ENCODE assay signal across 16 cellular contexts in genomic region chr21:46441961-46442498, GRCh38. TPM values are rescaled to one million over a fixed set of nuclear protein-coding genes. Genes with fewer than 3 reads are reported as not detected.
DNase-seq lines count a peak whose midpoint lies in the region; ATAC-seq, FAIRE-seq and TF ChIP-seq lines count a peak whose summit lies in the region.
"Had no signal": no experiment of that assay in that cellular context is flagged by ENCODE, and none has a peak within 500 bp of the region (broad histone marks: within the 10 kb centered on the region; RNA-seq: fewer than 3 reads in every experiment).

No MANE protein-coding gene starts in this region.

- intact Hi-C loops in HepG2 (cut with micrococcal nuclease; ENCODE audit: unreplicated experiment) (no loop called here), right lobe of liver (cut with DNase I) (no loop called here), dorsolateral prefrontal cortex (cut with DNase I) (no loop called here)

- H3K4me3 ChIP-seq in HepG2 (replicated peaks in 1 of 3; ENCODE audit: insufficient read depth in 1 of 3, low read depth in 2 of 3, low read length in 3 of 3) = no peak overlapping the region
- H3K4me3 ChIP-seq in right lobe of liver = no peak overlapping the region
- H3K4me3 ChIP-seq in dorsolateral prefrontal cortex = no peak overlapping the region
- H3K4me3 ChIP-seq in neuronal stem cell (ENCODE audit: low read length in 2 of 2) = no peak overlapping the region
- no peak overlapping the region for H3K4me3 ChIP-seq in mesenchymal stem cell (ENCODE audit: insufficient read depth in 1 of 2, low read depth in 1 of 2, low read length in 2 of 2)

- no TSS peak for BruUV-seq in HepG2 (replicated peaks; lab: Mats Ljungman, UMichigan)

- H3K4ac ChIP-seq in neuronal stem cell (ENCODE audit: low read length) (no peak overlapping the region), mesenchymal stem cell (ENCODE audit: low read depth in 1 of 2, low read length in 2 of 2) (no peak overlapping the region)

- TF ChIP-seq RAD21 in HepG2 (CRISPR knock-in tag; IDR thresholded peaks at IDR 0.05) = no peak

- H3K27ac ChIP-seq in HepG2 (ENCODE audit: extremely low read length, insufficient read depth, low read length) = no peak overlapping the region
- H3K27ac ChIP-seq in right lobe of liver = no peak overlapping the region
- H3K27ac ChIP-seq in dorsolateral prefrontal cortex = peak overlapping the region in 42 of 59 donors; percentile 24 to 91 (median 80)
- H3K27ac ChIP-seq in neuronal stem cell (replicated peaks; ENCODE audit: low read length) = no peak overlapping the region
- no peak overlapping the region for H3K27ac ChIP-seq in mesenchymal stem cell (ENCODE audit: low read length, poor library complexity, severe bottlenecking)

- no peak for TF ChIP-seq POLR2A in HepG2 (IDR thresholded peaks at IDR 0.05; ENCODE audit: insufficient read depth in 1 of 2, low read depth in 2 of 2, low read length in 2 of 2)
- no peak for TF ChIP-seq POLR2A in right lobe of liver (IDR thresholded peaks at IDR 0.05)

- H3K79me1 ChIP-seq in neuronal stem cell (ENCODE audit: low read depth, low read length) = no peaks in the 10 kb centered on the region
- peaks cover 31% of the 10 kb centered on the region for H3K79me1 ChIP-seq in mesenchymal stem cell (replicated peaks; ENCODE audit: low read length, poor library complexity, severe bottlenecking)

- H3K23ac ChIP-seq in neuronal stem cell (ENCODE audit: low read depth, low read length, poor library complexity) (peak overlapping the region; percentile 75), mesenchymal stem cell (ENCODE audit: low read length in 2 of 2) (no peak overlapping the region)

- no peaks in the 10 kb centered on the region for H3K27me3 ChIP-seq in HepG2 (ENCODE audit: control insufficient read depth in 1 of 2, insufficient read depth in 2 of 2, low read length in 2 of 2)
- H3K27me3 ChIP-seq in right lobe of liver = no peaks in the 10 kb centered on the region
- H3K27me3 ChIP-seq in dorsolateral prefrontal cortex = no peaks in the 10 kb centered on the region
- no peaks in the 10 kb centered on the region for H3K27me3 ChIP-seq in neuronal stem cell (ENCODE audit: control insufficient read depth in 3 of 3, insufficient read depth in 3 of 3, low read depth in 1 of 3, low read length in 3 of 3)
- H3K27me3 ChIP-seq in mesenchymal stem cell (ENCODE audit: control insufficient read depth in 1 of 2, insufficient read depth in 1 of 2, low read length in 2 of 2) = no peaks in the 10 kb centered on the region

- DNase-seq in HepG2 (ENCODE audit: low spot score) (no peak), right lobe of liver (no peak), dorsolateral prefrontal cortex (no peak), neuronal stem cell (ENCODE audit: low spot score) (no peak), mesenchymal stem cell (no peak)
- DNase-seq in stimulated activated CD4-positive, alpha-beta T cell treated with anti-CD3 and anti-CD28 coated beads, Interleukin-4, amount 100 ng/mL, for 24 hours = no peak
- no peak for DNase-seq in activated naive CD8-positive, alpha-beta T cell treated with anti-CD3 and anti-CD28 coated beads, Interleukin-2, amount 50 U/mL, for 24 hours
- DNase-seq: COR-L47, NCI-H1417 treated with DMSO at 0.1 percent for 48 hours, NCI-H187 treated with DMSO at 0.1 percent for 48 hours, NCI-H226, NCI-H524 treated with DMSO at 0.1 percent for 48 hours, PC-3, RPMI8226 had no signal

- WGBS in HepG2 (ENCODE audit: low lambda C conversion rate) = 96% methylated on average over 10 of the region's 23 CpGs
- 90% methylated on average over 4 of the region's 23 CpGs for WGBS in right lobe of liver (ENCODE audit: insufficient coverage, low coverage, low lambda C conversion rate, missing lambda C conversion rate)
- WGBS in neuronal stem cell (ENCODE audit: extremely low coverage in 2 of 2, insufficient read length in 2 of 2, insufficient replicate concordance in 1 of 2), 2 donors = no CpG with 5 or more reads among the region's 23 CpGs
- WGBS in mesenchymal stem cell = 98% methylated on average over 22 of the region's 23 CpGs

- H2BK120ac ChIP-seq in neuronal stem cell (ENCODE audit: low read depth, low read length) = no peak overlapping the region
- no peak overlapping the region for H2BK120ac ChIP-seq in mesenchymal stem cell (ENCODE audit: low read depth, low read length)

- H4K91ac ChIP-seq in neuronal stem cell (ENCODE audit: low read depth, low read length, poor library complexity) (no peak overlapping the region), mesenchymal stem cell (ENCODE audit: low read length) (no peak overlapping the region)

- H3K9me3 ChIP-seq in HepG2 (ENCODE audit: low read length) (no peaks in the 10 kb centered on the region), right lobe of liver (no peaks in the 10 kb centered on the region), neuronal stem cell (replicated peaks in 1 of 2; ENCODE audit: control insufficient read depth in 2 of 2, insufficient read depth in 1 of 2, low read depth in 1 of 2, low read length in 2 of 2) (peaks cover 2 to 5% of the 10 kb centered on the region in 2 donors), mesenchymal stem cell (ENCODE audit: control insufficient read depth, low read length) (no peaks in the 10 kb centered on the region)

- H3K79me2 ChIP-seq in HepG2 (ENCODE audit: insufficient read depth, low read length) = no peaks in the 10 kb centered on the region

- POLR2A ChIA-PET in HepG2 (lab: Yijun Ruan, JAX) = no interaction called here

- TF ChIP-seq CTCF in HepG2 (CRISPR knock-in tag; IDR thresholded peaks at IDR 0.05) = no peak
- no peak for TF ChIP-seq CTCF in right lobe of liver (IDR thresholded peaks at IDR 0.05)
- TF ChIP-seq CTCF in dorsolateral prefrontal cortex (IDR thresholded peaks at IDR 0.05 in 54 of 56, conservative IDR thresholded peaks at IDR 0.05 in 2 of 56; ENCODE audit: low read depth in 1 of 56, partially characterized antibody in 56 of 56) = no peak

- H3K18ac ChIP-seq in neuronal stem cell (ENCODE audit: low read length) (peak overlapping the region; percentile 4), mesenchymal stem cell (ENCODE audit: low read depth in 1 of 2, low read length in 2 of 2) (no peak overlapping the region)

- H2AK5ac ChIP-seq in neuronal stem cell (ENCODE audit: low read depth, low read length) (no peak overlapping the region), mesenchymal stem cell (ENCODE audit: low read length, severe bottlenecking) (no peak overlapping the region)

- no peak overlapping the region for H3K4me3 Mint-ChIP-seq in activated naive CD8-positive, alpha-beta T cell treated with anti-CD3 and anti-CD28 coated beads, Interleukin-2, amount 50 U/mL, for 24 hours
- H3K4me3 Mint-ChIP-seq: B cell had no signal

- no peak overlapping the region for H2BK15ac ChIP-seq in neuronal stem cell (ENCODE audit: low read length)
- no peak overlapping the region for H2BK15ac ChIP-seq in mesenchymal stem cell (ENCODE audit: low read depth, poor library complexity, severe bottlenecking)

- H3K27me3 Mint-ChIP-seq in activated naive CD8-positive, alpha-beta T cell treated with anti-CD3 and anti-CD28 coated beads, Interleukin-2, amount 50 U/mL, for 24 hours = no peaks in the 10 kb centered on the region
- H3K27me3 Mint-ChIP-seq: B cell had no signal

- peaks cover 39% of the 10 kb centered on the region for H3K36me3 Mint-ChIP-seq in activated naive CD8-positive, alpha-beta T cell treated with anti-CD3 and anti-CD28 coated beads, Interleukin-2, amount 50 U/mL, for 24 hours (ENCODE audit: low read depth)

- CTCF ChIA-PET in HepG2 (lab: Yijun Ruan, JAX; ENCODE audit: low intra/inter-chr PET ratio, low total read pairs) = no interaction called here

- H3K14ac ChIP-seq in neuronal stem cell (ENCODE audit: low read length) (no peak overlapping the region), mesenchymal stem cell (ENCODE audit: low read length in 2 of 2) (no peak overlapping the region)

- H3K36me3 ChIP-seq in HepG2 (replicated peaks in 1 of 2; ENCODE audit: control insufficient read depth in 1 of 2, insufficient read depth in 2 of 2, low read length in 2 of 2) = peaks cover 10 to 58% of the 10 kb centered on the region in 2 experiments
- peaks cover 0 to 46% (median 7%) of the 10 kb centered on the region in 4 donors for H3K36me3 ChIP-seq in right lobe of liver
- H3K36me3 ChIP-seq in neuronal stem cell (replicated peaks in 1 of 2; ENCODE audit: control insufficient read depth in 2 of 2, insufficient read depth in 2 of 2, low read length in 2 of 2) = peaks cover 42 to 98% of the 10 kb centered on the region in 2 donors
- H3K36me3 ChIP-seq in mesenchymal stem cell (ENCODE audit: control insufficient read depth in 1 of 2, insufficient read depth in 2 of 2, low read depth in 1 of 2, low read length in 2 of 2) = peaks cover 70 to 85% of the 10 kb centered on the region in 2 experiments

- H2AFZ ChIP-seq in HepG2 (ENCODE audit: low read length) (no peak overlapping the region), neuronal stem cell (ENCODE audit: low read length) (no peak overlapping the region), mesenchymal stem cell (ENCODE audit: low read depth, low read length) (no peak overlapping the region)

- no peak for TF ChIP-seq EP300 in HepG2 (IDR thresholded peaks at IDR 0.05; ENCODE audit: low read depth in 2 of 2, low read length in 2 of 2)
- no peak for TF ChIP-seq EP300 in HepG2 (CRISPR knock-in tag; IDR thresholded peaks at IDR 0.05; ENCODE audit: borderline replicate concordance)

- ATAC-seq in HepG2 (no peak), right lobe of liver (no peak)
- ATAC-seq in activated naive CD8-positive, alpha-beta T cell treated with anti-CD3 and anti-CD28 coated beads, Interleukin-2, amount 50 U/mL, for 24 hours = no peak
- ATAC-seq: PC-3 had no signal

- no peak for FAIRE-seq in HepG2 (lab: Jason Lieb, UNC)
- FAIRE-seq: G401.6 had no signal

- no peak overlapping the region for H2BK12ac ChIP-seq in neuronal stem cell (ENCODE audit: low read length)
- no peak overlapping the region for H2BK12ac ChIP-seq in mesenchymal stem cell (ENCODE audit: low read length in 2 of 2)

- H4K8ac ChIP-seq in neuronal stem cell (ENCODE audit: low read depth, low read length) = no peak overlapping the region
- H4K8ac ChIP-seq in mesenchymal stem cell (ENCODE audit: low read length) = no peak overlapping the region

- H3K27ac Mint-ChIP-seq in activated naive CD8-positive, alpha-beta T cell treated with anti-CD3 and anti-CD28 coated beads, Interleukin-2, amount 50 U/mL, for 24 hours = no peak overlapping the region
- H3K27ac Mint-ChIP-seq: B cell had no signal

- H3K9ac ChIP-seq in HepG2 (ENCODE audit: insufficient read depth, low read depth, low read length) = no peak overlapping the region
- peak overlapping the region; percentile 34 for H3K9ac ChIP-seq in neuronal stem cell (ENCODE audit: low read depth, low read length, poor library complexity)
- H3K9ac ChIP-seq in mesenchymal stem cell (ENCODE audit: low read length) = no peak overlapping the region

- H3K9me3 Mint-ChIP-seq in activated naive CD8-positive, alpha-beta T cell treated with anti-CD3 and anti-CD28 coated beads, Interleukin-2, amount 50 U/mL, for 24 hours = no peaks in the 10 kb centered on the region

- in situ Hi-C loops in HepG2 (cut with HindIII; ENCODE audit: extremely low pct_ligation_motif_present, low pct_unique_long_range_greater_than_20kb) = no loop called here

- H2BK5ac ChIP-seq in neuronal stem cell (ENCODE audit: low read length) = no peak overlapping the region
- no peak overlapping the region for H2BK5ac ChIP-seq in mesenchymal stem cell (ENCODE audit: low read depth, low read length, poor library complexity, severe bottlenecking)

- peaks cover 2% of the 10 kb centered on the region for H3K4me1 ChIP-seq in HepG2 (ENCODE audit: insufficient read depth, low read length)
- H3K4me1 ChIP-seq in right lobe of liver = no peaks in the 10 kb centered on the region
- H3K4me1 ChIP-seq in neuronal stem cell (ENCODE audit: control insufficient read depth in 2 of 2, insufficient read depth in 1 of 2, low read depth in 1 of 2, low read length in 2 of 2) = peaks cover 2 to 4% of the 10 kb centered on the region in 2 donors
- H3K4me1 ChIP-seq in mesenchymal stem cell (ENCODE audit: control insufficient read depth, insufficient read depth, low read depth, low read length) = no peaks in the 10 kb centered on the region

- H4K20me1 ChIP-seq in HepG2 (ENCODE audit: insufficient read depth, low read length) = no peaks in the 10 kb centered on the region

- H3K4me1 Mint-ChIP-seq in activated naive CD8-positive, alpha-beta T cell treated with anti-CD3 and anti-CD28 coated beads, Interleukin-2, amount 50 U/mL, for 24 hours = peaks cover 14% of the 10 kb centered on the region

- no peak overlapping the region for H3K4me2 ChIP-seq in HepG2 (ENCODE audit: low read depth, low read length)
- no peak overlapping the region for H3K4me2 ChIP-seq in neuronal stem cell (ENCODE audit: insufficient read depth, low read length, poor library complexity, severe bottlenecking)
- H3K4me2 ChIP-seq in mesenchymal stem cell (ENCODE audit: low read length, poor library complexity, severe bottlenecking) = no peak overlapping the region

RNA-seq across cellular contexts. Expression of gene DIP2A, which starts 16.7 kb away (rescaled TPM):
- total RNA-seq in HepG2 (2016; rRNA removed; fragmentation: Illumina TruSeq; extraction: Trizol) = 14.3 and 18.5 TPM in 2 replicates
- 10.2 and 10.8 TPM in 2 replicates for total RNA-seq in HepG2 (2016; cell fraction: cytosol; rRNA removed; fragmentation: Illumina TruSeq; extraction: Trizol; ENCODE audit: low read depth)
- total RNA-seq in HepG2 (2016; cell fraction: insoluble cytoplasmic fraction; rRNA removed; fragmentation: Illumina TruSeq; extraction: Trizol) = 13.5 and 16.4 TPM in 2 replicates
- total RNA-seq in HepG2 (2016; cell fraction: membrane; rRNA removed; fragmentation: Illumina TruSeq; extraction: Trizol) = 12.6 and 13.7 TPM in 2 replicates
- total RNA-seq in HepG2 (2016; cell fraction: nucleus; rRNA removed; fragmentation: Illumina TruSeq; extraction: Trizol) = 25.8 and 30.7 TPM in 2 replicates
- polyA plus RNA-seq in HepG2 (2011; rRNA removed) = 37.6 and 39.6 TPM in 2 replicates
- 16.3 and 17.3 TPM in 2 replicates for polyA plus RNA-seq in HepG2 (2011; cell fraction: cytosol; rRNA removed)
- 116 and 124 TPM in 2 replicates for polyA plus RNA-seq in HepG2 (2011; cell fraction: nucleus; rRNA removed)
- polyA plus RNA-seq in HepG2 (2012) = 21.3 and 25.5 TPM in 2 replicates
- 2.1 and 2.2 TPM in 2 replicates for polyA plus RNA-seq in HepG2 (2016; cell fraction: cytosol; fragmentation: Illumina TruSeq; extraction: Trizol; ENCODE audit: low read depth)
- 13.0 and 14.5 TPM in 2 replicates for polyA plus RNA-seq in HepG2 (2016; cell fraction: insoluble cytoplasmic fraction; fragmentation: Illumina TruSeq; extraction: Trizol; ENCODE audit: low read depth)
- polyA plus RNA-seq in HepG2 (2016; cell fraction: membrane; fragmentation: Illumina TruSeq; extraction: Trizol; ENCODE audit: low read depth) = 3.5 and 5.2 TPM in 2 replicates
- 63.2 and 73.6 TPM in 2 replicates for polyA plus RNA-seq in HepG2 (2016; cell fraction: nucleus; fragmentation: Illumina TruSeq; extraction: Trizol; ENCODE audit: insufficient read depth, low read depth)
- 62.8 and 78.2 TPM in 2 replicates for polyA minus RNA-seq in HepG2 (2011; rRNA and poly(A)+ RNA removed; ENCODE audit: low replicate concordance)
- 14.9 and 16.2 TPM in 2 replicates for polyA minus RNA-seq in HepG2 (2011; cell fraction: cytosol; rRNA and poly(A)+ RNA removed)
- polyA minus RNA-seq in HepG2 (2011; cell fraction: nucleus; rRNA and poly(A)+ RNA removed) = 89.9 and 90.4 TPM in 2 replicates
- 10 to 100 TPM; 12.3 to 14.4 (median 13.1) TPM for total RNA-seq in right lobe of liver
- total RNA-seq in dorsolateral prefrontal cortex = 100 to 1,000 TPM in 1 of 120 experiments, 10 to 100 TPM in 119; 39.7 to 104 (median 66.4) TPM
- polyA plus RNA-seq in neuronal stem cell (2013, experiment 1 of 2) = 24.0 TPM
- polyA plus RNA-seq in neuronal stem cell (2013, experiment 2 of 2) = 24.5 TPM
- 14.2 TPM for polyA plus RNA-seq in mesenchymal stem cell (2013, experiment 1 of 2)
- polyA plus RNA-seq in mesenchymal stem cell (2013, experiment 2 of 2) = 13.3 TPM

Comparison
In these comparisons a context has a peak if more than half of its experiments do, and no peak if none do; other contexts are left out.
1. H3K27ac ChIP-seq: peak in dorsolateral prefrontal cortex (42 of 59); none in HepG2 (single experiment), right lobe of liver (0 of 3), neuronal stem cell (single experiment) and mesenchymal stem cell (single experiment).